Comparison of ENCODE assay signal across 15 cellular contexts in the genomic region with DNA sequence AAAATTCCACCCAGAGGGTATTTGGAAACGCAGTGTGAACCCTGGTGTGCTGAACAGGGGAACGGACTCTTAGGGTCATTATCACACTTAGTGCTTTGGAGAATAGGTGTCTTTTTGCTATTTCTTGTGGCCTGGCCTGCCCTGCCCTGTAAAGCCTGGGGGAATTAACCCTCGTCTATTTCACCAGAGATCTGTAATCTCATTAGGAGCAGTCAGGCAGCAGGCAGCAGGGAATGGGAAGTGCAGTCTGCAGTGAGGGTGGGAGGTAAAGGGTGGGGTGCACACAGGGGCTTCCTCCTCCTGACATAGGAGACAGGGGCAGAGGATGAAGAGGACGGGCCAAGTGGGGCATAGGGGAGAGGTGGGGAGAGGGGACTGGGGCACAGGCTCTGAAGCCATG. TPM values are rescaled to one million over a fixed set of nuclear protein-coding genes. Genes with fewer than 3 reads are reported as not detected.
DNase-seq lines count a peak whose midpoint lies in the region; ATAC-seq and TF ChIP-seq lines count a peak whose summit lies in the region.
"Had no signal": no experiment of that assay in that cellular context is flagged by ENCODE, and none has a peak within 500 bp of the region (broad histone marks: within the 10 kb centered on the region; RNA-seq: fewer than 3 reads in every experiment).

No MANE protein-coding gene starts in this region.

- TF ChIP-seq RAD21 in IMR-90 (IDR thresholded peaks at IDR 0.05; ENCODE audit: low read length): no peak

- no peak overlapping the region for H3K4me3 ChIP-seq in IMR-90 (ENCODE audit: insufficient read depth, low read depth, low read length)
- no peak overlapping the region for H3K4me3 ChIP-seq in heart right ventricle
- H3K4me3 ChIP-seq: BLaER1, GM23338 had no signal

- 0 out of 2 replicates have a peak overlapping the region, but pooled peaks have one; percentile 43 for H2AK5ac ChIP-seq in IMR-90 (ENCODE audit: low read depth, low read length)

- no TSS peak for BruUV-seq in IMR-90 (replicated peaks; lab: Mats Ljungman, UMichigan)

- no peaks in the 10 kb centered on the region for H3K79me1 ChIP-seq in IMR-90 (ENCODE audit: low read depth in 1 of 2, low read length in 2 of 2)

- no peak overlapping the region for H3K56ac ChIP-seq in IMR-90 (ENCODE audit: extremely low read depth, insufficient read depth, low read length)

- H2AFZ ChIP-seq in IMR-90 (replicated peaks; ENCODE audit: low read length, poor library complexity): no peak overlapping the region
- H2AFZ ChIP-seq: GM23338 had no signal

- peak overlapping the region; percentile 50; the same call in 1 of the 2 replicates for H2BK20ac ChIP-seq in IMR-90 (ENCODE audit: low read depth, low read length)

- no peak overlapping the region for H3K9ac ChIP-seq in IMR-90 (ENCODE audit: low read depth, low read length)
- H3K9ac ChIP-seq: BLaER1 had no signal

- H4K20me1 ChIP-seq in IMR-90 (ENCODE audit: insufficient read depth, low read length): no peaks in the 10 kb centered on the region
- H4K20me1 ChIP-seq: BLaER1 had no signal

- H4K8ac ChIP-seq in IMR-90 (ENCODE audit: low read depth in 2 of 2, low read length in 2 of 2): no peak overlapping the region; a peak in 1 of 4 replicates

- H3K4ac ChIP-seq in IMR-90 (ENCODE audit: low read depth, low read length): peak overlapping the region; percentile 58

- no peak overlapping the region; the same call in 1 of the 2 replicates for H4K5ac ChIP-seq in IMR-90 (ENCODE audit: low read depth, low read length)

- POLR2A ChIA-PET in IMR-90 (lab: Charles Lee; ENCODE audit: unreplicated experiment): no interaction called here

- CTCF ChIA-PET in IMR-90 (lab: Yijun Ruan, JAX): interaction anchor here (0.5 kb wide), 1 partner anchor 36 kb away, joined by 3 read pairs; no protein-coding TSS in a partner anchor

- ATAC-seq in IMR-90 (ENCODE audit: low read depth): no peak
- no peak for ATAC-seq in left lobe of liver
- ATAC-seq in HG02938 (IDR thresholded peaks at IDR 0.05; ENCODE audit: unreplicated experiment): no peak
- no peak for ATAC-seq in heart right ventricle
- ATAC-seq: GM23338 had no signal

- H4K91ac ChIP-seq in IMR-90 (ENCODE audit: insufficient read depth, low read depth, low read length): peak overlapping the region; percentile 65

- H3K27me3 ChIP-seq in IMR-90 (ENCODE audit: control insufficient read depth, insufficient read depth, low read length): no peaks in the 10 kb centered on the region
- H3K27me3 ChIP-seq in heart right ventricle: no peaks in the 10 kb centered on the region
- H3K27me3 ChIP-seq: BLaER1 had no signal

- no peak overlapping the region for H2AK9ac ChIP-seq in IMR-90 (replicated peaks; ENCODE audit: low read depth, low read length, poor library complexity)

- H3K4me1 ChIP-seq in IMR-90 (ENCODE audit: control insufficient read depth, insufficient read depth, low read length) (peaks cover 34% of the 10 kb centered on the region), heart right ventricle (peaks cover 0 to 74% (median 24%) of the 10 kb centered on the region in 9 donors)

- in situ Hi-C loops in IMR-90 (cut with MboI; ENCODE audit: low sequenced_read_pairs): no loop called here

- peak overlapping the region; percentile 10; the same call in 1 of the 2 replicates for H3K18ac ChIP-seq in IMR-90 (ENCODE audit: low read depth, low read length)

- dilution Hi-C loops in IMR-90 (cut with HindIII; ENCODE audit: low sequenced_read_pairs, unreplicated experiment): no loop called here

- H2BK5ac ChIP-seq in IMR-90 (ENCODE audit: low read depth, low read length, poor library complexity, severe bottlenecking): no peak overlapping the region

- no peak for TF ChIP-seq CTCF in IMR-90 (conservative IDR thresholded peaks at IDR 0.05; ENCODE audit: low read depth, low read length)
- no peak for TF ChIP-seq CTCF in heart right ventricle (IDR thresholded peaks at IDR 0.05)

- H3K27ac ChIP-seq in IMR-90 (ENCODE audit: insufficient read depth, low read length) (no peak overlapping the region), heart right ventricle (peak overlapping the region in 1 of 10 donors; percentile 74)
- H3K27ac ChIP-seq: BLaER1 had no signal

- WGBS in IMR-90 (ENCODE audit: extremely low coverage in 2 of 2, insufficient read length in 1 of 2), 2 experiments: 100% methylated on average over 1 of the region's 4 CpGs; no CpG with 5 or more reads in 1 of the 2 experiments
- WGBS in heart right ventricle, 2 donors: 69 to 78% methylated on average over 4 of the region's 4 CpGs

- H2BK15ac ChIP-seq in IMR-90 (ENCODE audit: low read depth, low read length): peak overlapping the region; percentile 94; the same call in 1 of the 3 replicates

- no peak overlapping the region for H3K4me2 ChIP-seq in IMR-90 (ENCODE audit: low read depth, low read length)
- H3K4me2 ChIP-seq: BLaER1, GM23338 had no signal

- no peak overlapping the region for H3K23ac ChIP-seq in IMR-90 (ENCODE audit: low read depth, low read length)

- DNase-seq in IMR-90 (no peak), SK-N-DZ (ENCODE audit: low spot score) (peak; percentile 65), left lobe of liver (ENCODE audit: low spot score) (peak; percentile 5), heart right ventricle (no peak), GM19238 (ENCODE audit: insufficient read length, low spot score) (no peak)
- DNase-seq: Caco-2; CD8-positive, alpha-beta memory T cell; DND-41; GDM1; H7 had no signal

- peaks cover 23% of the 10 kb centered on the region for H3K9me1 ChIP-seq in IMR-90 (ENCODE audit: insufficient read depth, low read length)

- peak overlapping the region; percentile 100 for H2BK120ac ChIP-seq in IMR-90 (ENCODE audit: low read depth, low read length)

- H3K14ac ChIP-seq in IMR-90 (replicated peaks; ENCODE audit: low read depth, low read length): no peak overlapping the region

- TF ChIP-seq POLR2A in IMR-90 (IDR thresholded peaks at IDR 0.05; ENCODE audit: low read depth, low read length): no peak

- intact Hi-C loops in IMR-90 (cut with micrococcal nuclease) (no loop called here), heart right ventricle (cut with DNase I) (no loop called here)

- no peaks in the 10 kb centered on the region for H3K36me3 ChIP-seq in IMR-90 (ENCODE audit: control insufficient read depth, insufficient read depth, low read length)
- no peaks in the 10 kb centered on the region for H3K36me3 ChIP-seq in heart right ventricle
- H3K36me3 ChIP-seq: BLaER1 had no signal

- H3K9me3 ChIP-seq in IMR-90 (ENCODE audit: control insufficient read depth, insufficient read depth, low read length) (no peaks in the 10 kb centered on the region), heart right ventricle (no peaks in the 10 kb centered on the region)
- H3K9me3 ChIP-seq: BLaER1, Caco-2 had no signal

TF ChIP-seq in IMR-90, 13 proteins besides CTCF, POLR2A, EP300 and RAD21:
- TF ChIP-seq MAZ (IDR thresholded peaks at IDR 0.05; ENCODE audit: borderline replicate concordance, low read depth, low read length): no peak
- TF ChIP-seq MAFK (IDR thresholded peaks at IDR 0.05; ENCODE audit: low read depth, low read length): no peak
- no peak for TF ChIP-seq CHD1 (IDR thresholded peaks at IDR 0.05; ENCODE audit: low read depth, low read length)
- TF ChIP-seq, protein P1, sequence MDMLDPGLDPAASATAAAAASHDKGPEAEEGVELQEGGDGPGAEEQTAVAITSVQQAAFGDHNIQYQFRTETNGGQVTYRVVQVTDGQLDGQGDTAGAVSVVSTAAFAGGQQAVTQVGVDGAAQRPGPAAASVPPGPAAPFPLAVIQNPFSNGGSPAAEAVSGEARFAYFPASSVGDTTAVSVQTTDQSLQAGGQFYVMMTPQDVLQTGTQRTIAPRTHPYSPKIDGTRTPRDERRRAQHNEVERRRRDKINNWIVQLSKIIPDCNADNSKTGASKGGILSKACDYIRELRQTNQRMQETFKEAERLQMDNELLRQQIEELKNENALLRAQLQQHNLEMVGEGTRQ (IDR thresholded peaks at IDR 0.05; ENCODE audit: low read depth, low read length): no peak
- no peak for TF ChIP-seq CEBPB (IDR thresholded peaks at IDR 0.05; ENCODE audit: low read depth, low read length)
- TF ChIP-seq, protein P2, sequence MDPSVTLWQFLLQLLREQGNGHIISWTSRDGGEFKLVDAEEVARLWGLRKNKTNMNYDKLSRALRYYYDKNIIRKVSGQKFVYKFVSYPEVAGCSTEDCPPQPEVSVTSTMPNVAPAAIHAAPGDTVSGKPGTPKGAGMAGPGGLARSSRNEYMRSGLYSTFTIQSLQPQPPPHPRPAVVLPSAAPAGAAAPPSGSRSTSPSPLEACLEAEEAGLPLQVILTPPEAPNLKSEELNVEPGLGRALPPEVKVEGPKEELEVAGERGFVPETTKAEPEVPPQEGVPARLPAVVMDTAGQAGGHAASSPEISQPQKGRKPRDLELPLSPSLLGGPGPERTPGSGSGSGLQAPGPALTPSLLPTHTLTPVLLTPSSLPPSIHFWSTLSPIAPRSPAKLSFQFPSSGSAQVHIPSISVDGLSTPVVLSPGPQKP (IDR thresholded peaks at IDR 0.05; ENCODE audit: borderline replicate concordance, low read depth, low read length): no peak
- TF ChIP-seq FOS (IDR thresholded peaks at IDR 0.05; ENCODE audit: low read depth, low read length): no peak

RNA-seq across cellular contexts. Expression of a gene that starts 1.1 kb away (rescaled TPM):
- total RNA-seq in IMR-90 (2012; rRNA removed) (not detected in 2 replicates), left lobe of liver (0.35 TPM), heart right ventricle (1 to 10 TPM in 1 of 10 donors, under 1 TPM in 9; 0.12 to 2.0 (median 0.42) TPM)
- polyA plus RNA-seq in IMR-90 (2012; rRNA removed) (0.05 and 0.06 TPM in 2 replicates), heart right ventricle (under 1 TPM; 0.04 to 0.66 TPM)
- polyA plus RNA-seq in IMR-90 (2012; cell fraction: cytosol; rRNA removed): 0.09 TPM in 1 of 2 replicates, not detected in the other
- 0.37 and 0.40 TPM in 2 replicates for polyA plus RNA-seq in IMR-90 (2012; cell fraction: nucleus; rRNA removed; ENCODE audit: low replicate concordance)
- polyA plus RNA-seq in SK-N-DZ (2014; cell fraction: cytosol; rRNA removed): 0.68 and 0.79 TPM in 2 replicates
- polyA plus RNA-seq in SK-N-DZ (2014; cell fraction: nucleus; rRNA removed): 2.2 and 2.3 TPM in 2 replicates
- total RNA-seq: A673; Caco-2; CD8-positive, alpha-beta memory T cell; GM23338; H7; HT1080 had no signal
- polyA plus RNA-seq: GM23338 had no signal

RNA-seq across cellular contexts. Expression of a gene that starts 53.1 kb away (rescaled TPM):
- total RNA-seq in IMR-90 (2012; rRNA removed): 14.2 and 16.0 TPM in 2 replicates
- 13.6 and 15.8 TPM in 2 replicates for polyA plus RNA-seq in IMR-90 (2012; rRNA removed)
- polyA plus RNA-seq in IMR-90 (2012; cell fraction: cytosol; rRNA removed): 7.7 and 11.3 TPM in 2 replicates
- 5.3 and 8.3 TPM in 2 replicates for polyA plus RNA-seq in IMR-90 (2012; cell fraction: nucleus; rRNA removed; ENCODE audit: low replicate concordance)
- polyA plus RNA-seq in SK-N-DZ (2014; cell fraction: cytosol; rRNA removed): 33.1 and 35.5 TPM in 2 replicates
- polyA plus RNA-seq in SK-N-DZ (2014; cell fraction: nucleus; rRNA removed): 11.1 and 11.5 TPM in 2 replicates
- total RNA-seq in left lobe of liver: 96.0 TPM
- total RNA-seq in heart right ventricle: 10 to 100 TPM; 29.3 to 48.7 (median 37.5) TPM
- polyA plus RNA-seq in heart right ventricle: 10 to 100 TPM; 10.3 to 12.2 TPM

Comparison
In these comparisons a context has a peak if more than half of its experiments do, and no peak if none do; other contexts are left out.
1. DNase-seq: peak in SK-N-DZ (single experiment) and left lobe of liver (single experiment); none in IMR-90 (single experiment), heart right ventricle (0 of 2) and GM19238 (single experiment).